ENCODE assay signal across 1 cellular context in genomic region chr16:30923554-30924085, GRCh38.
TF ChIP-seq lines count a peak whose summit lies in the region.

A gene with protein sequence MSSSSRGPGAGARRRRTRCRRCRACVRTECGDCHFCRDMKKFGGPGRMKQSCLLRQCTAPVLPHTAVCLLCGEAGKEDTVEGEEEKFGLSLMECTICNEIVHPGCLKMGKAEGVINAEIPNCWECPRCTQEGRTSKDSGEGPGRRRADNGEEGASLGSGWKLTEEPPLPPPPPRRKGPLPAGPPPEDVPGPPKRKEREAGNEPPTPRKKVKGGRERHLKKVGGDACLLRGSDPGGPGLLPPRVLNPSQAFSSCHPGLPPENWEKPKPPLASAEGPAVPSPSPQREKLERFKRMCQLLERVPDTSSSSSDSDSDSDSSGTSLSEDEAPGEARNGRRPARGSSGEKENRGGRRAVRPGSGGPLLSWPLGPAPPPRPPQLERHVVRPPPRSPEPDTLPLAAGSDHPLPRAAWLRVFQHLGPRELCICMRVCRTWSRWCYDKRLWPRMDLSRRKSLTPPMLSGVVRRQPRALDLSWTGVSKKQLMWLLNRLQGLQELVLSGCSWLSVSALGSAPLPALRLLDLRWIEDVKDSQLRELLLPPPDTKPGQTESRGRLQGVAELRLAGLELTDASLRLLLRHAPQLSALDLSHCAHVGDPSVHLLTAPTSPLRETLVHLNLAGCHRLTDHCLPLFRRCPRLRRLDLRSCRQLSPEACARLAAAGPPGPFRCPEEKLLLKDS (plus strand): TSS chr16:30923572. CDS start chr16:30925755, 2,183 bp downstream.

TF ChIP-seq in GM23338, 12 proteins besides CTCF, POLR2A, EP300 and RAD21 (continued from another document):
- no peak for TF ChIP-seq REST (IDR thresholded peaks at IDR 0.05; ENCODE audit: unreplicated experiment)
- TF ChIP-seq EZH2 (IDR thresholded peaks at IDR 0.05; ENCODE audit: low read depth, unreplicated experiment), result no peak
- TF ChIP-seq NANOG (IDR thresholded peaks at IDR 0.05; ENCODE audit: borderline replicate concordance), result no peak
- TF ChIP-seq, protein P1, sequence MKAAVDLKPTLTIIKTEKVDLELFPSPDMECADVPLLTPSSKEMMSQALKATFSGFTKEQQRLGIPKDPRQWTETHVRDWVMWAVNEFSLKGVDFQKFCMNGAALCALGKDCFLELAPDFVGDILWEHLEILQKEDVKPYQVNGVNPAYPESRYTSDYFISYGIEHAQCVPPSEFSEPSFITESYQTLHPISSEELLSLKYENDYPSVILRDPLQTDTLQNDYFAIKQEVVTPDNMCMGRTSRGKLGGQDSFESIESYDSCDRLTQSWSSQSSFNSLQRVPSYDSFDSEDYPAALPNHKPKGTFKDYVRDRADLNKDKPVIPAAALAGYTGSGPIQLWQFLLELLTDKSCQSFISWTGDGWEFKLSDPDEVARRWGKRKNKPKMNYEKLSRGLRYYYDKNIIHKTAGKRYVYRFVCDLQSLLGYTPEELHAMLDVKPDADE (IDR thresholded peaks at IDR 0.05), result no peak
- no peak for TF ChIP-seq STAT1 (IDR thresholded peaks at IDR 0.05; ENCODE audit: unreplicated experiment)
- TF ChIP-seq JUNB (IDR thresholded peaks at IDR 0.05; ENCODE audit: unreplicated experiment), result no peak
- TF ChIP-seq ZNF114 (CRISPR knock-in tag; IDR thresholded peaks at IDR 0.05), result no peak
TF ChIP-seq in GM23338: peak in this region for 0.
